Comparison of ENCODE assay signal across 8 cellular contexts in genomic region chr2:64645014-64645418, GRCh38. TPM values are rescaled to one million over a fixed set of nuclear protein-coding genes. Genes with fewer than 3 reads are reported as not detected.
DNase-seq lines count a peak whose midpoint lies in the region; ATAC-seq and TF ChIP-seq lines count a peak whose summit lies in the region.

No MANE protein-coding gene starts in this region.

- no peaks in the 10 kb centered on the region for H3K79me2 ChIP-seq in H9 (ENCODE audit: insufficient read depth, low read length)
- H3K79me2 ChIP-seq in osteoblast (ENCODE audit: insufficient read depth, low read length): peaks cover 100% of the 10 kb centered on the region

- H3K27ac Mint-ChIP-seq in H9: peak overlapping the region; percentile 99
- peak overlapping the region; percentile 77 for H3K27ac Mint-ChIP-seq in activated T-cell treated with anti-CD3 and anti-CD28 coated beads, Interleukin-2, amount 50 U/mL, for 72 hours

- no peak for TF ChIP-seq POLR2A in gastroesophageal sphincter (IDR thresholded peaks at IDR 0.05)

- H3K4me1 Mint-ChIP-seq in H9: peaks cover 66 to 72% of the 10 kb centered on the region in 2 experiments
- H3K4me1 Mint-ChIP-seq in activated T-cell treated with anti-CD3 and anti-CD28 coated beads, Interleukin-2, amount 50 U/mL, for 72 hours (ENCODE audit: low read depth): peaks cover 89% of the 10 kb centered on the region

- peaks cover 6% of the 10 kb centered on the region for H3K23me2 ChIP-seq in H9 (ENCODE audit: insufficient read length, low read depth, low read length, poor library complexity, severe bottlenecking)

- H3K4me1 ChIP-seq in H9 (ENCODE audit: insufficient read depth, low read length) (peaks cover 10% of the 10 kb centered on the region; the same call in 1 of the 2 replicates), gastroesophageal sphincter (peaks cover 5 to 90% (median 16%) of the 10 kb centered on the region in 3 donors), osteoblast (ENCODE audit: insufficient read depth, low read length) (peaks cover 94% of the 10 kb centered on the region)

- H3K56ac ChIP-seq in H9 (ENCODE audit: insufficient read length, low read depth, low read length): no peak overlapping the region

- no peak overlapping the region for H4K5ac ChIP-seq in H9 (ENCODE audit: insufficient read length, low read depth, low read length)

- H2BK5ac ChIP-seq in H9 (ENCODE audit: insufficient read length, low read length): no peak overlapping the region

- peak overlapping the region; percentile 82 for H3K9ac ChIP-seq in H9 (ENCODE audit: extremely low read depth, insufficient read length, low read length)

- H3K36me3 Mint-ChIP-seq in H9 (ENCODE audit: insufficient read depth in 1 of 3, low read depth in 3 of 3): peaks cover 0 to 5% (median 0%) of the 10 kb centered on the region in 3 experiments; a peak in 1 of 7 replicates
- H3K36me3 Mint-ChIP-seq in activated T-cell treated with anti-CD3 and anti-CD28 coated beads, Interleukin-2, amount 50 U/mL, for 72 hours (ENCODE audit: insufficient read depth in 2 of 2): no peaks in the 10 kb centered on the region

- H3T11ph ChIP-seq in H9 (ENCODE audit: low read length): no peak overlapping the region

- DNase-seq in H9 (peak; percentile 91), NCI-H226 (peak; percentile 47), osteoblast (ENCODE audit: insufficient read length, low spot score, missing footprints) (peak; percentile 90)
- peak; percentile 35 to 43 for DNase-seq in activated T-cell treated with anti-CD3 and anti-CD28 coated beads, Interleukin-2, amount 50 U/mL, for 72 hours

- H3K27me3 ChIP-seq in H9 (ENCODE audit: insufficient read depth, low read length) (peaks cover 5% of the 10 kb centered on the region; the same call in 1 of the 2 replicates), gastroesophageal sphincter (no peaks in the 10 kb centered on the region), osteoblast (ENCODE audit: insufficient read depth, low read length) (no peaks in the 10 kb centered on the region)

- H3K9me3 ChIP-seq in H9 (ENCODE audit: control insufficient read depth, low read depth, low read length): no peaks in the 10 kb centered on the region
- no peaks in the 10 kb centered on the region for H3K9me3 ChIP-seq in gastroesophageal sphincter
- no peaks in the 10 kb centered on the region for H3K9me3 ChIP-seq in osteoblast (ENCODE audit: low read depth, low read length)

- H3K4me2 ChIP-seq in H9 (ENCODE audit: insufficient read depth, insufficient read length, low read length) (peak overlapping the region; percentile 81), osteoblast (ENCODE audit: insufficient read depth, low read length) (peak overlapping the region; percentile 95)

- no peaks in the 10 kb centered on the region for H3K79me1 ChIP-seq in H9 (ENCODE audit: insufficient read depth, low read depth, low read length, poor library complexity, severe bottlenecking)

- no peak overlapping the region; the same call in 1 of the 2 replicates for H3K4ac ChIP-seq in H9 (ENCODE audit: low read depth, low read length)

- ATAC-seq in activated T-cell treated with anti-CD3 and anti-CD28 coated beads, Interleukin-2, amount 50 U/mL, for 72 hours (replicated peaks in 1 of 2): peak; percentile 45 to 53
- ATAC-seq in gastroesophageal sphincter: peak; percentile 76
- no peak for ATAC-seq in GM18867 (IDR thresholded peaks at IDR 0.05; ENCODE audit: unreplicated experiment)
- no peak for ATAC-seq in HG03442 (IDR thresholded peaks at IDR 0.05; ENCODE audit: unreplicated experiment)

- WGBS in H9 (ENCODE audit: extremely low coverage, insufficient read length, low lambda C conversion rate): no CpG with 5 or more reads among the region's 17 CpGs
- WGBS in gastroesophageal sphincter (ENCODE audit: low coverage in 1 of 2), 2 donors: 0 to 5% methylated on average over 12 to 17 of the region's 17 CpGs

- TF ChIP-seq CTCF in C4-2B (conservative IDR thresholded peaks at IDR 0.05) (no peak), H9 (conservative IDR thresholded peaks at IDR 0.05) (no peak), gastroesophageal sphincter (IDR thresholded peaks at IDR 0.05) (peak in 3 of 4 experiments; percentile 20 to 27 (median 21)), osteoblast (IDR thresholded peaks at IDR 0.05; ENCODE audit: extremely low read depth, low read depth, low read length) (peak; percentile 11)

- no peak overlapping the region for H3K23ac ChIP-seq in H9 (ENCODE audit: insufficient read length, low read depth, low read length)

- no peak for TF ChIP-seq EP300 in gastroesophageal sphincter (IDR thresholded peaks at IDR 0.05)

- peak overlapping the region; percentile 15 for H2BK120ac ChIP-seq in H9 (ENCODE audit: low read depth, low read length, poor library complexity, severe bottlenecking)

- peak overlapping the region; percentile 92; the same call in 1 of the 2 replicates for H3K14ac ChIP-seq in H9 (ENCODE audit: insufficient read depth, low read length)

- no peak overlapping the region for H2BK15ac ChIP-seq in H9 (ENCODE audit: low read depth, low read length)

- H4K20me1 ChIP-seq in H9 (ENCODE audit: control insufficient read depth, insufficient read depth, insufficient read length) (no peaks in the 10 kb centered on the region), osteoblast (ENCODE audit: insufficient read depth, low read length) (peaks cover 91% of the 10 kb centered on the region)

- H3K9me3 Mint-ChIP-seq in H9: no peaks in the 10 kb centered on the region
- H3K9me3 Mint-ChIP-seq in activated T-cell treated with anti-CD3 and anti-CD28 coated beads, Interleukin-2, amount 50 U/mL, for 72 hours: no peaks in the 10 kb centered on the region

- no peak overlapping the region for H2AFZ ChIP-seq in H9 (ENCODE audit: low read length)
- peak overlapping the region; percentile 36 for H2AFZ ChIP-seq in osteoblast (ENCODE audit: low read length)

- peak overlapping the region; percentile 31 to 49 for H3K4me3 ChIP-seq in gastroesophageal sphincter
- peak overlapping the region; percentile 65 for H3K4me3 ChIP-seq in osteoblast (ENCODE audit: insufficient read depth, low read length)

- peaks cover 40% of the 10 kb centered on the region for H3K27me3 Mint-ChIP-seq in H9 (ENCODE audit: low read depth)
- no peaks in the 10 kb centered on the region for H3K27me3 Mint-ChIP-seq in activated T-cell treated with anti-CD3 and anti-CD28 coated beads, Interleukin-2, amount 50 U/mL, for 72 hours (ENCODE audit: low read depth)

- H3K27ac ChIP-seq in C4-2B (peak overlapping the region; percentile 94), H9 (ENCODE audit: insufficient read length, low read depth, low read length) (peak overlapping the region; percentile 32), gastroesophageal sphincter (peak overlapping the region; percentile 82 to 88 (median 86)), osteoblast (ENCODE audit: low read depth, low read length) (peak overlapping the region; percentile 95)

- peak overlapping the region; percentile 98 for H3K18ac ChIP-seq in H9 (ENCODE audit: insufficient read length, low read depth, low read length)

- no peak overlapping the region for H2BK12ac ChIP-seq in H9 (ENCODE audit: insufficient read length, low read depth, low read length)

- no peak overlapping the region for H4K91ac ChIP-seq in H9 (ENCODE audit: insufficient read length, low read depth, low read length)

- H4K8ac ChIP-seq in H9 (replicated peaks; ENCODE audit: insufficient read length, low read depth, low read length): no peak overlapping the region

- no peak overlapping the region for H2AK5ac ChIP-seq in H9 (ENCODE audit: insufficient read length, low read length)

- peak overlapping the region; percentile 68 to 87 for H3K4me3 Mint-ChIP-seq in H9
- H3K4me3 Mint-ChIP-seq in activated T-cell treated with anti-CD3 and anti-CD28 coated beads, Interleukin-2, amount 50 U/mL, for 72 hours: peak overlapping the region; percentile 90 to 91

- no peak overlapping the region for H2BK20ac ChIP-seq in H9 (ENCODE audit: low read depth, low read length, poor library complexity, severe bottlenecking)

- no peaks in the 10 kb centered on the region for H3K36me3 ChIP-seq in gastroesophageal sphincter
- H3K36me3 ChIP-seq in osteoblast (ENCODE audit: insufficient read depth, low read length): peaks cover 8% of the 10 kb centered on the region

RNA-seq across cellular contexts. Expression of gene SERTAD2, which starts 8.7 kb away (rescaled TPM):
- 3.5 and 3.7 TPM in 2 replicates for total RNA-seq in H9 (2021)
- 10 to 100 TPM; 14.6 to 18.5 TPM for total RNA-seq in activated T-cell treated with anti-CD3 and anti-CD28 coated beads, Interleukin-2, amount 50 U/mL, for 72 hours
- 10 to 100 TPM; 13.9 to 18.5 (median 15.6) TPM for total RNA-seq in gastroesophageal sphincter
- total RNA-seq in osteoblast: 24.6 and 26.5 TPM in 2 replicates

Comparison
In these comparisons a context has a peak if more than half of its experiments do, and no peak if none do; other contexts are left out.
1. H3K27ac ChIP-seq: peak in every context shown above with its lines; median percentile 95 in osteoblast; 94 in C4-2B; 86 in gastroesophageal sphincter; 32 in H9.
2. CTCF ChIP-seq: peak in gastroesophageal sphincter (3 of 4) and osteoblast (single experiment); none in C4-2B (single experiment) and H9 (single experiment).
3. DNase-seq: peak in every context shown above with its lines; median percentile 91 in H9; 90 in osteoblast; 47 in NCI-H226; 39 in activated T-cell treated with anti-CD3 and anti-CD28 coated beads, Interleukin-2, amount 50 U/mL, for 72 hours.
4. ATAC-seq: peak in activated T-cell treated with anti-CD3 and anti-CD28 coated beads, Interleukin-2, amount 50 U/mL, for 72 hours (2 of 2) and gastroesophageal sphincter (single experiment); none in GM18867 (single experiment) and HG03442 (single experiment).